2 cellular contexts compared by ENCODE assay signal in genomic region chr2:218041302-218042165, GRCh38.
A peak's percentile ranks its signal among the peaks of the same experiment; 100 is the strongest.
TF ChIP-seq lines count a peak whose summit lies in the region.

No MANE protein-coding gene starts in this region.

TF ChIP-seq in GM12891, 5 proteins besides CTCF, POLR2A, EP300 and RAD21:
- TF ChIP-seq SPI1 (IDR thresholded peaks at IDR 0.05; ENCODE audit: low read depth, low read length): no peak
- TF ChIP-seq POLR2AphosphoS5 (IDR thresholded peaks at IDR 0.05; ENCODE audit: low read depth, low read length): peak; percentile 57; the same call in 1 of the 2 replicates
- TF ChIP-seq TAF1 (IDR thresholded peaks at IDR 0.05; ENCODE audit: low read depth, low read length): 0 out of 2 replicates have a peak, but pooled peaks have one; percentile 22

TF ChIP-seq in GM12878, 131 proteins besides CTCF, POLR2A, EP300 and RAD21:
- TF ChIP-seq ZNF274 (IDR thresholded peaks at IDR 0.05; ENCODE audit: insufficient read depth, insufficient read length) (no peak), POLR2AphosphoS5 (IDR thresholded peaks at IDR 0.05; ENCODE audit: low read length) (peak; percentile 69), RAD51 (IDR thresholded peaks at IDR 0.05) (no peak), CHD1 (IDR thresholded peaks at IDR 0.05; ENCODE audit: low read depth, low read length) (no peak), SREBF2 (IDR thresholded peaks at IDR 0.05; ENCODE audit: low read length) (no peak)
